ENCODE assay signal across 22 cellular contexts in genomic region chr12:90226211-90226610, GRCh38.
"Had no signal": no experiment of that assay in that cellular context is flagged by ENCODE, and none has a peak within 500 bp of the region (broad histone marks: within the 10 kb centered on the region; RNA-seq: fewer than 3 reads in every experiment).

No MANE protein-coding gene starts in this region.

- H3K4me3 ChIP-seq: colonic mucosa, esophagus muscularis mucosa, lung, neural progenitor cell, right atrium auricular region, stomach, testis, tibial artery, upper lobe of left lung had no signal

- H3K27me3 ChIP-seq: colonic mucosa, esophagus muscularis mucosa, neural progenitor cell, right atrium auricular region, stomach, testis, tibial artery, upper lobe of left lung had no signal

- H3K4me1 ChIP-seq: colonic mucosa, esophagus muscularis mucosa, parathyroid adenoma, right atrium auricular region, stomach, testis, upper lobe of left lung had no signal

- H3K27ac ChIP-seq: colonic mucosa, esophagus muscularis mucosa, neural progenitor cell, parathyroid adenoma, right atrium auricular region, stomach, testis, tibial artery, upper lobe of left lung had no signal

- H3K9me3 ChIP-seq: colonic mucosa, esophagus muscularis mucosa, right atrium auricular region, stomach, testis, tibial artery, upper lobe of left lung had no signal

- H3K4me2 ChIP-seq: neural progenitor cell had no signal

- H2AFZ ChIP-seq: neural progenitor cell, parathyroid adenoma had no signal

- H3K79me2 ChIP-seq: parathyroid adenoma had no signal

- ATAC-seq: left lobe of liver; naive thymus-derived CD4-positive, alpha-beta T cell; sciatic nerve; stimulated activated effector memory CD8-positive, alpha-beta T cell treated with anti-CD3 and anti-CD28 coated beads, Interleukin-12 subunit alpha, Interleukin-12 subunit beta, amount 100 ng/mL, for 72 hours had no signal

- H3K9ac ChIP-seq: neural progenitor cell, parathyroid adenoma had no signal

- H3K36me3 ChIP-seq: colonic mucosa, esophagus muscularis mucosa, neural progenitor cell, right atrium auricular region, stomach, tibial artery, upper lobe of left lung had no signal

- DNase-seq: colonic mucosa; effector memory CD4-positive, alpha-beta T cell; hypothalamus; immature natural killer cell; islet precursor cell; kidney glomerular epithelial cell; naive thymus-derived CD4-positive, alpha-beta T cell; stimulated activated CD4-positive, alpha-beta T cell treated with anti-CD3 and anti-CD28 coated beads, Interleukin-2, amount 100 ng/mL, for 24 hours; stimulated activated CD4-positive, alpha-beta T cell treated with anti-CD3 and anti-CD28 coated beads, Interleukin-4, amount 100 ng/mL, for 24 hours; stimulated activated naive CD4-positive, alpha-beta T cell treated with Interleukin-2 at 50 U/mL for 16 hours; stomach; testis; tibial artery; upper lobe of left lung had no signal
